Comparison of ENCODE assay signal across 36 cellular contexts in the genomic region with DNA sequence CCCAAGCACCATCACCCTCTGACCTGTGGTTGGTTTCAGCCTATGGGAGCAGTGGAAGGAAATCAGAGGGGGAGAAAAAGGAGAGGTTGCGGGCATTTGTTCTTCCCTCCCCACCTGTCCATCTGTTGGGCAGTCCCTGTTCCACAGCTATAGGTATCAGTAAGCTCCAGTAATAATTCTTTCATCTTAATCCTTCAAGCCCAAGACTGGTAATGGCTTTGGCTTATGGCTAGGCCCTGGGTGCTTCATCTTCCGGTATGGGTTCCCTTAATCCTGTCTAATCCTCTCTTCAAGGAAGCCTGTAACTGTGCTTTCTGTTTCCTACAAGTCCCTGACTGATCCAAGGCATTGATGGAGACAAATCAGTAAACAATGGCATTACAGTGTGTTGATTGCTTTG.
"Had no signal": no experiment of that assay in that cellular context is flagged by ENCODE, and none has a peak within 500 bp of the region (broad histone marks: within the 10 kb centered on the region; RNA-seq: fewer than 3 reads in every experiment).

No MANE protein-coding gene starts in this region.

- H3K36me3 Mint-ChIP-seq: activated CD8-positive, alpha-beta memory T cell treated with anti-CD3 and anti-CD28 coated beads, Interleukin-2, amount 10 ng/mL, durations not matched to agents 7 days and 5 days; activated naive CD4-positive, alpha-beta T cell treated with anti-CD3 and anti-CD28 coated beads, Interleukin-2, amount 10 ng/mL, durations not matched to agents 7 days and 5 days; activated naive CD8-positive, alpha-beta T cell treated with anti-CD3 and anti-CD28 coated beads, Interleukin-2, amount 10 ng/mL, durations not matched to agents 7 days and 5 days; brain; WTC11 had no signal

- H3K27me3 Mint-ChIP-seq: activated naive CD8-positive, alpha-beta T cell treated with anti-CD3 and anti-CD28 coated beads, Interleukin-2, amount 10 ng/mL, durations not matched to agents 7 days and 5 days had no signal

- H3K27ac Mint-ChIP-seq: activated CD4-positive, alpha-beta memory T cell treated with anti-CD3 and anti-CD28 coated beads, Interleukin-2, amount 10 ng/mL, durations not matched to agents 7 days and 5 days; activated CD4-positive, alpha-beta T cell treated with anti-CD3 and anti-CD28 coated beads for 36 hours; activated CD4-positive, alpha-beta T cell treated with anti-CD3 and anti-CD28 coated beads, Interleukin-2, amount 10 ng/mL, durations not matched to agents 7 days and 5 days; activated CD8-positive, alpha-beta memory T cell treated with anti-CD3 and anti-CD28 coated beads, Interleukin-2, amount 10 ng/mL, durations not matched to agents 7 days and 5 days; activated CD8-positive, alpha-beta T cell treated with anti-CD3 and anti-CD28 coated beads, Interleukin-2, amount 10 ng/mL, durations not matched to agents 7 days and 5 days; activated naive CD4-positive, alpha-beta T cell treated with anti-CD3 and anti-CD28 coated beads, Interleukin-2, amount 10 ng/mL, durations not matched to agents 7 days and 5 days; activated naive CD4-positive, alpha-beta T cell treated with anti-CD3 and anti-CD28 coated beads, Interleukin-2, amount 50 U/mL, for 24 hours; activated naive CD8-positive, alpha-beta T cell; activated naive CD8-positive, alpha-beta T cell treated with anti-CD3 and anti-CD28 coated beads, Interleukin-2, amount 10 ng/mL, durations not matched to agents 7 days and 5 days; activated naive CD8-positive, alpha-beta T cell treated with anti-CD3 and anti-CD28 coated beads, Interleukin-2, amount 50 U/mL, for 24 hours; activated T-cell treated with anti-CD3 and anti-CD28 coated beads, Interleukin-2, amount 50 U/mL, for 24 hours; activated T-helper 2 cell treated with anti-CD3 and anti-CD28 coated beads, Interferon-gamma antibody, Interleukin-2, Interleukin-4, amounts not matched to agents 10 μg/mL and 5 μg/mL and 100 μg/mL, durations not matched to agents 14 hours and 24 hours and 36 hours; brain; T-helper 1 cell treated with Interleukin-12 subunit alpha and Interleukin-12 subunit beta and Interleukin-4 antibody, amounts not matched to agents 30 μg/mL and 1 μg/mL, for 36 hours; T-helper 2 cell treated with Interferon-gamma antibody and Interleukin-4, amounts not matched to agents 5 μg/mL and 100 μg/mL, for 36 hours; WTC11 had no signal

- H3K4me3 ChIP-seq: ascending aorta, cardiac muscle cell had no signal

- H3K4me1 Mint-ChIP-seq: activated CD4-positive, alpha-beta memory T cell treated with anti-CD3 and anti-CD28 coated beads, Interleukin-2, amount 10 ng/mL, durations not matched to agents 7 days and 5 days; activated CD4-positive, alpha-beta T cell treated with anti-CD3 and anti-CD28 coated beads for 36 hours; activated CD4-positive, alpha-beta T cell treated with anti-CD3 and anti-CD28 coated beads, Interleukin-2, amount 10 ng/mL, durations not matched to agents 7 days and 5 days; activated CD8-positive, alpha-beta memory T cell treated with anti-CD3 and anti-CD28 coated beads, Interleukin-2, amount 10 ng/mL, durations not matched to agents 7 days and 5 days; activated naive CD4-positive, alpha-beta T cell treated with anti-CD3 and anti-CD28 coated beads, Interleukin-2, amount 10 ng/mL, durations not matched to agents 7 days and 5 days; activated naive CD4-positive, alpha-beta T cell treated with anti-CD3 and anti-CD28 coated beads, Interleukin-2, amount 50 U/mL, for 24 hours; activated naive CD8-positive, alpha-beta T cell treated with anti-CD3 and anti-CD28 coated beads, Interleukin-2, amount 10 ng/mL, durations not matched to agents 7 days and 5 days; activated naive CD8-positive, alpha-beta T cell treated with anti-CD3 and anti-CD28 coated beads, Interleukin-2, amount 50 U/mL, for 24 hours; brain; central memory CD8-positive, alpha-beta T cell; WTC11 had no signal

- H3K9me3 ChIP-seq: ascending aorta had no signal

- H3K27me3 ChIP-seq: ascending aorta had no signal

- DNase-seq: activated CD4-positive, alpha-beta memory T cell treated with anti-CD3 and anti-CD28 coated beads, Interleukin-2, amount 10 ng/mL, durations not matched to agents 7 days and 5 days; activated CD4-positive, alpha-beta T cell treated with anti-CD3 and anti-CD28 coated beads for 1 hour; activated CD4-positive, alpha-beta T cell treated with anti-CD3 and anti-CD28 coated beads for 36 hours; activated CD4-positive, alpha-beta T cell treated with anti-CD3 and anti-CD28 coated beads for 48 hours; activated CD4-positive, alpha-beta T cell treated with anti-CD3 and anti-CD28 coated beads, Interleukin-2, amount 10 ng/mL, durations not matched to agents 7 days and 5 days; activated CD4-positive, alpha-beta T cell treated with anti-CD3 and anti-CD28 coated beads, Interleukin-2, amount 50 U/mL, for 48 hours; activated CD4-positive, CD25-positive, alpha-beta regulatory T cell; activated CD8-positive, alpha-beta memory T cell treated with anti-CD3 and anti-CD28 coated beads for 24 hours; activated CD8-positive, alpha-beta memory T cell treated with anti-CD3 and anti-CD28 coated beads, Interleukin-2, amount 10 ng/mL, durations not matched to agents 7 days and 5 days; activated CD8-positive, alpha-beta memory T cell treated with anti-CD3 and anti-CD28 coated beads, Interleukin-2, amount 50 U/mL, for 48 hours; activated CD8-positive, alpha-beta T cell treated with anti-CD3 and anti-CD28 coated beads, Interleukin-2, amount 10 ng/mL, durations not matched to agents 7 days and 5 days; activated effector memory CD4-positive, alpha-beta T cell treated with Interleukin-2 at 50 U/mL for 16 hours; activated gamma-delta T cell; activated naive CD4-positive, alpha-beta T cell treated with anti-CD3 and anti-CD28 coated beads, Interleukin-2, amount 10 ng/mL, durations not matched to agents 7 days and 5 days; activated naive CD4-positive, alpha-beta T cell treated with Interleukin-2 at 50 U/mL for 16 hours; activated naive CD8-positive, alpha-beta T cell treated with anti-CD3 and anti-CD28 coated beads, Interleukin-2, amount 10 ng/mL, durations not matched to agents 7 days and 5 days; activated naive CD8-positive, alpha-beta T cell treated with anti-CD3 and anti-CD28 coated beads, Interleukin-2, amount 50 U/mL, for 24 hours; activated T-cell treated with anti-CD3 and anti-CD28 coated beads, Interleukin-2, amount 50 U/mL, for 24 hours; activated T-cell treated with anti-CD3 and anti-CD28 coated beads, Interleukin-2, amount 50 U/mL, for 48 hours; amygdala; anterior cingulate cortex; caudate nucleus; cerebellar nuclear complex; T-helper 2 cell; T-helper 9 cell had no signal

- H3K27ac ChIP-seq: ascending aorta, cardiac muscle cell, VCaP had no signal

- H3K4me1 ChIP-seq: ascending aorta had no signal

- H3K36me3 ChIP-seq: ascending aorta, cardiac muscle cell had no signal

- H3K4me3 Mint-ChIP-seq: activated CD4-positive, alpha-beta memory T cell treated with anti-CD3 and anti-CD28 coated beads, Interleukin-2, amount 10 ng/mL, durations not matched to agents 7 days and 5 days; activated CD4-positive, alpha-beta T cell treated with anti-CD3 and anti-CD28 coated beads for 36 hours; activated CD4-positive, alpha-beta T cell treated with anti-CD3 and anti-CD28 coated beads, Interleukin-2, amount 10 ng/mL, durations not matched to agents 7 days and 5 days; activated CD8-positive, alpha-beta memory T cell treated with anti-CD3 and anti-CD28 coated beads, Interleukin-2, amount 10 ng/mL, durations not matched to agents 7 days and 5 days; activated CD8-positive, alpha-beta T cell treated with anti-CD3 and anti-CD28 coated beads, Interleukin-2, amount 10 ng/mL, durations not matched to agents 7 days and 5 days; activated naive CD4-positive, alpha-beta T cell treated with anti-CD3 and anti-CD28 coated beads, Interleukin-2, amount 10 ng/mL, durations not matched to agents 7 days and 5 days; activated naive CD4-positive, alpha-beta T cell treated with anti-CD3 and anti-CD28 coated beads, Interleukin-2, amount 50 U/mL, for 24 hours; activated naive CD8-positive, alpha-beta T cell; activated naive CD8-positive, alpha-beta T cell treated with anti-CD3 and anti-CD28 coated beads, Interleukin-2, amount 10 ng/mL, durations not matched to agents 7 days and 5 days; activated naive CD8-positive, alpha-beta T cell treated with anti-CD3 and anti-CD28 coated beads, Interleukin-2, amount 50 U/mL, for 24 hours; activated T-cell treated with anti-CD3 and anti-CD28 coated beads, Interleukin-2, amount 50 U/mL, for 24 hours; brain; central memory CD8-positive, alpha-beta T cell; T-helper 1 cell treated with Interleukin-12 subunit alpha and Interleukin-12 subunit beta and Interleukin-4 antibody, amounts not matched to agents 30 μg/mL and 1 μg/mL, for 36 hours; T-helper 2 cell treated with Interferon-gamma antibody and Interleukin-4, amounts not matched to agents 5 μg/mL and 100 μg/mL, for 36 hours; WTC11 had no signal
